ENCODE assay signal across 8 cellular contexts in the genomic region with DNA sequence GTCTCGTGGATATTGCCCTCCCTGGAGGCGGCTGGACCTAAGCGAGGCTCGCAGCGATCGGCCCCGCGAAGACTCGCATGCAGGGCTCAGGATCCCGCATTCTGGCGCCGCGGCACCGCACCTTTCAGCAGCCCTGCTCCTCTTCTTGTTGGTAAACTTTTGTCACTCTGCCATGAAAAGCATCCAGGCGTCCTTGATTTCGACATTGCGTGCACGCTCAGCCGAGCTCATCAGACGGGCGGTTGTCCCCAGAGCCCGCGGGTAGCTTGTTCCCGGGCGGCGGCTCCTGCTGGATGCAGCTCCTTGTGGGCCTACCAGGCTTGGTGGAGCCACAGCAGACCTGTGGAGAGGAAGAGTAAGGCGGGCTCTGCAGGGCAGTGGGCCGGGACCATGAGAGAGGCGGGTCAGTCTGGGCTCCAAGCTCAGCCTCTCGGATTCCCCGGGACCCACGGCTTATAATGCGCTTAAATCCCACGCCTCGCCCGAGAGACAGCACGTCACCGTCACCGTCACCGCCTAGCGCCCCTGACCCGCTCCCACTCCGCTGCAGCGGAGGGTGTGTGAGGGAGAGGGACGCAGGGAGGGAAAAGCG. TPM values are rescaled to one million over a fixed set of nuclear protein-coding genes. Genes with fewer than 3 reads are reported as not detected.
DNase-seq lines count a peak whose midpoint lies in the region; ATAC-seq and TF ChIP-seq lines count a peak whose summit lies in the region.

No MANE protein-coding gene starts in this region.

- peaks cover 15% of the 10 kb centered on the region for H3K4me1 Mint-ChIP-seq in activated naive CD4-positive, alpha-beta T cell treated with anti-CD3 and anti-CD28 coated beads for 36 hours (ENCODE audit: low read depth)
- peaks cover 16% of the 10 kb centered on the region for H3K4me1 Mint-ChIP-seq in T-helper 17 cell
- peaks cover 18% of the 10 kb centered on the region for H3K4me1 Mint-ChIP-seq in osteocyte (ENCODE audit: unreplicated experiment)

- TF ChIP-seq CTCF in osteocyte (IDR thresholded peaks at IDR 0.05), result no peak

- intact Hi-C loops in activated naive CD4-positive, alpha-beta T cell treated with anti-CD3 and anti-CD28 coated beads for 36 hours (cut with micrococcal nuclease), result loop anchor here (1.0 to 5.0 kb wide), 3 partner anchors 85 to 718 kb away; partner anchors contain the start of genes SHB and SLC25A51
- intact Hi-C loops in sciatic nerve (cut with DNase I), result no loop called here

- H3K4me3 ChIP-seq in esophagus (ENCODE audit: low read depth in 1 of 2, low read length in 2 of 2), result peak overlapping the region; percentile 54 to 69

- ATAC-seq in T-helper 17 cell (no peak), esophagus mucosa (no peak), GM19035 (IDR thresholded peaks at IDR 0.05; ENCODE audit: unreplicated experiment) (no peak), sciatic nerve (no peak)

- H3K27me3 Mint-ChIP-seq in activated naive CD4-positive, alpha-beta T cell treated with anti-CD3 and anti-CD28 coated beads for 36 hours (ENCODE audit: low read depth), result peaks cover 11% of the 10 kb centered on the region
- H3K27me3 Mint-ChIP-seq in T-helper 17 cell (peaks cover 4% of the 10 kb centered on the region), osteocyte (ENCODE audit: unreplicated experiment) (peaks cover 13% of the 10 kb centered on the region)

- H3K36me3 Mint-ChIP-seq in activated naive CD4-positive, alpha-beta T cell treated with anti-CD3 and anti-CD28 coated beads for 36 hours (ENCODE audit: low read depth), result peaks cover 13% of the 10 kb centered on the region
- H3K36me3 Mint-ChIP-seq in T-helper 17 cell (ENCODE audit: low read depth) (no peaks in the 10 kb centered on the region), osteocyte (ENCODE audit: unreplicated experiment) (peaks cover 10% of the 10 kb centered on the region)

- H3K9me3 ChIP-seq in T-helper 17 cell (ENCODE audit: control insufficient read depth, low read length, poor library complexity, severe bottlenecking), result no peaks in the 10 kb centered on the region
- no peaks in the 10 kb centered on the region for H3K9me3 ChIP-seq in esophagus (ENCODE audit: control insufficient read depth in 2 of 2, insufficient read depth in 1 of 2, low read depth in 1 of 2, low read length in 1 of 2)

- CTCF ChIA-PET in activated naive CD4-positive, alpha-beta T cell treated with anti-CD3 and anti-CD28 coated beads for 36 hours (lab: Charles Lee), result interaction anchor here (1.2 to 1.5 kb wide), 3 partner anchors 13 to 190 kb away, joined by 3 read pairs; no protein-coding TSS in a partner anchor

- no peak overlapping the region for H3K27ac ChIP-seq in esophagus (ENCODE audit: low read depth in 2 of 2, low read length in 1 of 2)

- H3K27ac Mint-ChIP-seq in activated naive CD4-positive, alpha-beta T cell treated with anti-CD3 and anti-CD28 coated beads for 36 hours, result no peak overlapping the region
- H3K27ac Mint-ChIP-seq in T-helper 17 cell (peak overlapping the region; percentile 88), osteocyte (ENCODE audit: unreplicated experiment) (peak overlapping the region; percentile 44)

- peak; percentile 17 for DNase-seq in activated naive CD4-positive, alpha-beta T cell treated with anti-CD3 and anti-CD28 coated beads for 36 hours
- DNase-seq in activated naive CD4-positive, alpha-beta T cell treated with anti-CD3 and anti-CD28 coated beads, Interleukin-2, amount 50 U/mL, for 16 hours, result no peak
- DNase-seq in T-helper 17 cell (no peak), osteocyte (ENCODE audit: extremely low spot score, unreplicated experiment) (no peak), sciatic nerve (ENCODE audit: low spot score) (no peak)

- H3K36me3 ChIP-seq in esophagus (ENCODE audit: control insufficient read depth in 2 of 2, insufficient read depth in 2 of 2, low read length in 1 of 2), result no peaks in the 10 kb centered on the region

- H3K4me3 Mint-ChIP-seq in activated naive CD4-positive, alpha-beta T cell treated with anti-CD3 and anti-CD28 coated beads for 36 hours, result peak overlapping the region; percentile 76
- H3K4me3 Mint-ChIP-seq in T-helper 17 cell, result peak overlapping the region; percentile 94
- peak overlapping the region; percentile 75 for H3K4me3 Mint-ChIP-seq in osteocyte (ENCODE audit: unreplicated experiment)

- peaks cover 2 to 15% of the 10 kb centered on the region in 2 donors for H3K4me1 ChIP-seq in esophagus (ENCODE audit: control insufficient read depth in 2 of 2, insufficient read depth in 2 of 2, low read length in 1 of 2)

- peaks cover 0 to 4% of the 10 kb centered on the region in 2 donors for H3K27me3 ChIP-seq in esophagus (ENCODE audit: control insufficient read depth in 1 of 2, insufficient read depth in 2 of 2, low read length in 2 of 2)

- WGBS in esophagus, 2 donors, result 6 to 7% methylated on average over 46 of the region's 46 CpGs

- peaks cover 6% of the 10 kb centered on the region for H3K9me3 Mint-ChIP-seq in activated naive CD4-positive, alpha-beta T cell treated with anti-CD3 and anti-CD28 coated beads for 36 hours
- H3K9me3 Mint-ChIP-seq in osteocyte (ENCODE audit: unreplicated experiment), result peaks cover 18% of the 10 kb centered on the region

RNA-seq across cellular contexts. Expression of gene ANKRD18A, which starts 1.8 kb away (rescaled TPM):
- total RNA-seq in activated naive CD4-positive, alpha-beta T cell treated with anti-CD3 and anti-CD28 coated beads for 36 hours, result 1 to 10 TPM; 6.1 to 8.1 TPM
- 10 to 100 TPM; 21.0 to 22.3 TPM for total RNA-seq in T-helper 17 cell
- polyA plus RNA-seq in esophagus, result 1 to 10 TPM; 1.2 to 7.1 TPM
- total RNA-seq in osteocyte, result 14.2 and 14.6 TPM in 2 replicates
- total RNA-seq in esophagus mucosa, result 3.0 TPM
- total RNA-seq in sciatic nerve, result 3.9 TPM
